Comparison of ENCODE assay signal across 19 cellular contexts in genomic region chr6:18342223-18342622, GRCh38.
"Had no signal": no experiment of that assay in that cellular context is flagged by ENCODE, and none has a peak within 500 bp of the region (broad histone marks: within the 10 kb centered on the region; RNA-seq: fewer than 3 reads in every experiment).

No MANE protein-coding gene starts in this region.

- DNase-seq: activated CD4-positive, alpha-beta T cell treated with anti-CD3 and anti-CD28 coated beads for 36 hours; activated CD8-positive, alpha-beta memory T cell treated with anti-CD3 and anti-CD28 coated beads, Interleukin-2, amount 50 U/mL, for 48 hours; activated CD8-positive, alpha-beta T cell treated with anti-CD3 and anti-CD28 coated beads for 36 hours; activated naive CD4-positive, alpha-beta T cell treated with anti-CD3 and anti-CD28 coated beads, Interleukin-2, amount 50 U/mL, for 16 hours; adrenal gland; central memory CD4-positive, alpha-beta T cell; effector CD4-positive, alpha-beta T cell; islet precursor cell; left lung; mesenchymal stem cell; nephron progenitor cell; stimulated activated CD4-positive, alpha-beta T cell treated with anti-CD3 and anti-CD28 coated beads, Interleukin-15, amount 100 ng/mL, for 24 hours; stimulated activated CD4-positive, alpha-beta T cell treated with anti-CD3 and anti-CD28 coated beads, Interleukin-4, amount 100 ng/mL, for 24 hours; stimulated activated naive CD8-positive, alpha-beta T cell treated with anti-CD3 and anti-CD28 coated beads, Interleukin-15, amount 100 ng/mL, for 72 hours; T-cell; T1000 had no signal

- H3K27ac Mint-ChIP-seq: activated CD4-positive, alpha-beta T cell treated with anti-CD3 and anti-CD28 coated beads for 36 hours; activated CD8-positive, alpha-beta T cell treated with anti-CD3 and anti-CD28 coated beads for 36 hours; activated T-helper 2 cell treated with anti-CD3 and anti-CD28 coated beads, Interferon-gamma antibody, Interleukin-2, Interleukin-4, amounts not matched to agents 10 μg/mL and 5 μg/mL and 100 μg/mL, durations not matched to agents 14 hours and 24 hours and 36 hours; nephron progenitor cell; stimulated activated naive CD8-positive, alpha-beta T cell treated with anti-CD3 and anti-CD28 coated beads, Interleukin-15, amount 100 ng/mL, for 72 hours; T-cell had no signal

- H3K27me3 Mint-ChIP-seq: stimulated activated naive CD8-positive, alpha-beta T cell treated with anti-CD3 and anti-CD28 coated beads, Interleukin-15, amount 100 ng/mL, for 72 hours had no signal

- H3K9me3 ChIP-seq: adrenal gland, left lung, thoracic aorta had no signal

- H3K36me3 Mint-ChIP-seq: T-cell had no signal

- H3K4me1 Mint-ChIP-seq: nephron progenitor cell; stimulated activated naive CD8-positive, alpha-beta T cell treated with anti-CD3 and anti-CD28 coated beads, Interleukin-15, amount 100 ng/mL, for 72 hours; T-cell had no signal

- H3K27ac ChIP-seq: adrenal gland, coronary artery, left lung, thoracic aorta had no signal

- H3K36me3 ChIP-seq: adrenal gland, left lung, thoracic aorta had no signal

- ATAC-seq: activated CD4-positive, alpha-beta T cell treated with anti-CD3 and anti-CD28 coated beads for 36 hours; activated CD8-positive, alpha-beta T cell treated with anti-CD3 and anti-CD28 coated beads for 36 hours; stimulated activated naive CD8-positive, alpha-beta T cell treated with anti-CD3 and anti-CD28 coated beads, Interleukin-15, amount 100 ng/mL, for 72 hours; T-cell had no signal

- H3K9me3 Mint-ChIP-seq: activated CD8-positive, alpha-beta T cell treated with anti-CD3 and anti-CD28 coated beads for 36 hours; activated T-helper 2 cell treated with anti-CD3 and anti-CD28 coated beads, Interferon-gamma antibody, Interleukin-2, Interleukin-4, amounts not matched to agents 10 μg/mL and 5 μg/mL and 100 μg/mL, durations not matched to agents 14 hours and 24 hours and 36 hours; nephron progenitor cell; stimulated activated naive CD8-positive, alpha-beta T cell treated with anti-CD3 and anti-CD28 coated beads, Interleukin-15, amount 100 ng/mL, for 72 hours; T-cell had no signal

- H3K27me3 ChIP-seq: adrenal gland, left lung had no signal

- H3K4me3 ChIP-seq: adrenal gland, coronary artery, left lung, thoracic aorta had no signal

- H3K4me3 Mint-ChIP-seq: activated CD4-positive, alpha-beta T cell treated with anti-CD3 and anti-CD28 coated beads for 36 hours; activated CD8-positive, alpha-beta T cell treated with anti-CD3 and anti-CD28 coated beads for 36 hours; nephron progenitor cell; stimulated activated naive CD8-positive, alpha-beta T cell treated with anti-CD3 and anti-CD28 coated beads, Interleukin-15, amount 100 ng/mL, for 72 hours; T-cell had no signal

- H3K4me1 ChIP-seq: adrenal gland, left lung had no signal
